ENCODE assay signal across 15 cellular contexts in genomic region chr12:63419119-63419518, GRCh38.
DNase-seq lines count a peak whose midpoint lies in the region; ATAC-seq, FAIRE-seq and TF ChIP-seq lines count a peak whose summit lies in the region.
"Had no signal": no experiment of that assay in that cellular context is flagged by ENCODE, and none has a peak within 500 bp of the region (broad histone marks: within the 10 kb centered on the region; RNA-seq: fewer than 3 reads in every experiment).

No MANE protein-coding gene starts in this region.

- H3K36me3 ChIP-seq in HEK293 (ENCODE audit: control insufficient read depth in 2 of 2, insufficient read depth in 1 of 2, low read length in 2 of 2), result no peaks in the 10 kb centered on the region
- H3K36me3 ChIP-seq in RWPE2 (ENCODE audit: low read depth), result no peaks in the 10 kb centered on the region
- H3K36me3 ChIP-seq in hepatocyte (replicated peaks; ENCODE audit: insufficient read depth, low read depth), result no peaks in the 10 kb centered on the region
- no peaks in the 10 kb centered on the region for H3K36me3 ChIP-seq in aorta (ENCODE audit: control insufficient read depth in 1 of 2, insufficient read depth in 2 of 2, low read length in 1 of 2)
- no peaks in the 10 kb centered on the region for H3K36me3 ChIP-seq in psoas muscle (ENCODE audit: insufficient read depth in 1 of 2, low read depth in 1 of 2)
- H3K36me3 ChIP-seq: neural progenitor cell had no signal

- no peak overlapping the region for H3K4me3 Mint-ChIP-seq in natural killer cell
- H3K4me3 Mint-ChIP-seq: activated B cell treated with CpG ODN at 0.5 μM for 24 hours; neural progenitor cell; T-helper 1 cell treated with Interleukin-12 subunit alpha and Interleukin-12 subunit beta and Interleukin-4 antibody, amounts not matched to agents 30 μg/mL and 1 μg/mL, for 36 hours had no signal

- peaks cover 6 to 9% of the 10 kb centered on the region in 2 donors for H3K9me3 Mint-ChIP-seq in natural killer cell
- H3K9me3 Mint-ChIP-seq: T-helper 1 cell treated with Interleukin-12 subunit alpha and Interleukin-12 subunit beta and Interleukin-4 antibody, amounts not matched to agents 30 μg/mL and 1 μg/mL, for 36 hours had no signal

- H3K27me3 Mint-ChIP-seq in natural killer cell (ENCODE audit: low read depth in 2 of 2), result no peaks in the 10 kb centered on the region
- H3K27me3 Mint-ChIP-seq: activated B cell treated with CpG ODN at 0.5 μM for 24 hours had no signal

- H3K36me3 Mint-ChIP-seq in natural killer cell, result peaks cover 9% of the 10 kb centered on the region

- POLR2A ChIA-PET in A549 (lab: Yijun Ruan, JAX), result no interaction called here
- POLR2A ChIA-PET in HEK293 (lab: Yijun Ruan, JAX), result no interaction called here

- 37% methylated on average over 7 of the region's 7 CpGs for WGBS in A549 (ENCODE audit: missing lambda C conversion rate)
- 71% methylated on average over 7 of the region's 7 CpGs for WGBS in hepatocyte (ENCODE audit: low lambda C conversion rate, missing lambda C conversion rate)
- 93 to 96% methylated on average over 7 of the region's 7 CpGs for WGBS in aorta, 2 donors
- 91 to 93% (median 93%) methylated on average over 7 of the region's 7 CpGs for WGBS in psoas muscle, 3 donors

- no peaks in the 10 kb centered on the region for H3K9me2 ChIP-seq in hepatocyte (replicated peaks; ENCODE audit: insufficient read depth)

- no peak overlapping the region for H3K27ac ChIP-seq in A549
- H3K27ac ChIP-seq in HEK293 (ENCODE audit: extremely low read depth, low read depth, low read length), result no peak overlapping the region
- peak overlapping the region; percentile 16 for H3K27ac ChIP-seq in RWPE2 (ENCODE audit: poor library complexity, severe bottlenecking)
- peak overlapping the region; percentile 44 for H3K27ac ChIP-seq in hepatocyte
- H3K27ac ChIP-seq in aorta (ENCODE audit: low read depth in 1 of 2, low read length in 2 of 2), result no peak overlapping the region
- H3K27ac ChIP-seq in psoas muscle, result no peak overlapping the region
- H3K27ac ChIP-seq: neural progenitor cell had no signal

- TF ChIP-seq EP300 in A549 (IDR thresholded peaks at IDR 0.05), result no peak

- no peaks in the 10 kb centered on the region for H3K27me3 ChIP-seq in RWPE2 (ENCODE audit: insufficient read depth, poor library complexity, severe bottlenecking)
- H3K27me3 ChIP-seq in hepatocyte, result no peaks in the 10 kb centered on the region
- no peaks in the 10 kb centered on the region for H3K27me3 ChIP-seq in aorta (ENCODE audit: control insufficient read depth in 1 of 2, insufficient read depth in 2 of 2, low read length in 1 of 2)
- no peaks in the 10 kb centered on the region for H3K27me3 ChIP-seq in psoas muscle (ENCODE audit: insufficient read depth in 3 of 3, low read length in 2 of 3)
- H3K27me3 ChIP-seq: neural progenitor cell had no signal

- no peak for TF ChIP-seq RAD21 in A549 (conservative IDR thresholded peaks at IDR 0.05 in 1 of 2, IDR thresholded peaks at IDR 0.05 in 1 of 2)

- intact Hi-C loops in aorta (cut with DNase I), result loop anchor here in 1 of 2 donors (10.0 kb wide), 1 partner anchor 264 kb away; the partner anchor contains the start of gene AVPR1A
- intact Hi-C loops in natural killer cell (cut with micrococcal nuclease), result no loop called here
- intact Hi-C loops in psoas muscle (cut with DNase I), result no loop called here

- H3K79me2 ChIP-seq in hepatocyte, result no peaks in the 10 kb centered on the region

- DNase-seq in A549 (ENCODE audit: low read depth in 1 of 2, low spot score in 1 of 2) (peak in 1 of 2 experiments; percentile 24), RWPE2 (ENCODE audit: low spot score) (no peak), hepatocyte (ENCODE audit: low spot score) (peak; percentile 38), aorta (no peak), natural killer cell (no peak), psoas muscle (no peak)
- DNase-seq: activated B cell treated with CpG ODN at 0.5 μM for 24 hours, NCI-H187 treated with DMSO at 0.1 percent for 48 hours, NCI-H82 had no signal

- H3K4me1 Mint-ChIP-seq in natural killer cell, result no peaks in the 10 kb centered on the region
- H3K4me1 Mint-ChIP-seq: activated B cell treated with CpG ODN at 0.5 μM for 24 hours, neural progenitor cell had no signal

- H3K4me3 ChIP-seq in A549 (no peak overlapping the region), HEK293 (ENCODE audit: low read depth, low read length) (no peak overlapping the region), RWPE2 (ENCODE audit: severe bottlenecking) (no peak overlapping the region), hepatocyte (no peak overlapping the region), aorta (ENCODE audit: low read length in 2 of 2) (no peak overlapping the region), psoas muscle (no peak overlapping the region)
- H3K4me3 ChIP-seq: neural progenitor cell had no signal

- no peak for TF ChIP-seq POLR2A in A549 (IDR thresholded peaks at IDR 0.05; ENCODE audit: low read length)

- no peak overlapping the region for H2AFZ ChIP-seq in hepatocyte

- no peak overlapping the region for H3K27ac Mint-ChIP-seq in natural killer cell
- H3K27ac Mint-ChIP-seq: activated B cell treated with CpG ODN at 0.5 μM for 24 hours; activated T-helper 2 cell treated with anti-CD3 and anti-CD28 coated beads, Interferon-gamma antibody, Interleukin-2, Interleukin-4, amounts not matched to agents 10 μg/mL and 5 μg/mL and 100 μg/mL, durations not matched to agents 14 hours and 24 hours and 36 hours; neural progenitor cell; T-helper 1 cell treated with Interleukin-12 subunit alpha and Interleukin-12 subunit beta and Interleukin-4 antibody, amounts not matched to agents 30 μg/mL and 1 μg/mL, for 36 hours had no signal

- H4K20me1 ChIP-seq in hepatocyte (ENCODE audit: insufficient read depth, poor library complexity, severe bottlenecking), result no peaks in the 10 kb centered on the region

- TF ChIP-seq CTCF in A549 (IDR thresholded peaks at IDR 0.05) (no peak), HEK293 (tag by site-specific recombination; IDR thresholded peaks at IDR 0.05) (no peak), RWPE2 (IDR thresholded peaks at IDR 0.05; ENCODE audit: poor library complexity, severe bottlenecking) (no peak), hepatocyte (IDR thresholded peaks at IDR 0.05; ENCODE audit: poor library complexity) (no peak), natural killer cell (IDR thresholded peaks at IDR 0.05) (no peak), psoas muscle (IDR thresholded peaks at IDR 0.05) (no peak)

- H3K4me1 ChIP-seq in A549, result no peaks in the 10 kb centered on the region
- H3K4me1 ChIP-seq in HEK293 (ENCODE audit: control insufficient read depth, insufficient read depth, low read length), result no peaks in the 10 kb centered on the region
- no peaks in the 10 kb centered on the region for H3K4me1 ChIP-seq in RWPE2 (ENCODE audit: insufficient read depth, poor library complexity, severe bottlenecking)
- H3K4me1 ChIP-seq in hepatocyte (ENCODE audit: insufficient read depth), result no peaks in the 10 kb centered on the region
- no peaks in the 10 kb centered on the region for H3K4me1 ChIP-seq in aorta (ENCODE audit: control insufficient read depth in 1 of 2, insufficient read depth in 2 of 2, low read length in 2 of 2)
- H3K4me1 ChIP-seq in psoas muscle, result no peaks in the 10 kb centered on the region

- no peak for FAIRE-seq in A549 (lab: Jason Lieb, UNC)
- FAIRE-seq: keratinocyte had no signal

- CTCF ChIA-PET in A549 (lab: Yijun Ruan, JAX), result interaction anchor here (1.0 to 1.9 kb wide), 6 partner anchors 8 to 375 kb away, joined by 3 to 10 read pairs (median 8); no protein-coding TSS in a partner anchor
- CTCF ChIA-PET in HEK293 (lab: Yijun Ruan, JAX), result interaction anchor here (0.7 to 2.1 kb wide), 7 partner anchors 9 to 347 kb away, joined by 3 to 14 read pairs (median 6); partner anchors contain the start of gene DPY19L2

- peak in 1 of 2 experiments; percentile 52; a peak in 3 of 6 replicates for ATAC-seq in A549
- peak; percentile 79 for ATAC-seq in RWPE2 (ENCODE audit: low read depth)
- no peak for ATAC-seq in aorta (ENCODE audit: low FRiP score)
- no peak for ATAC-seq in natural killer cell
- no peak for ATAC-seq in psoas muscle
- no peak for ATAC-seq in HG03565 (IDR thresholded peaks at IDR 0.05; ENCODE audit: unreplicated experiment)

- H3K4me2 ChIP-seq in A549 (no peak overlapping the region), hepatocyte (no peak overlapping the region)
- H3K4me2 ChIP-seq: neural progenitor cell had no signal

- H3K9me3 ChIP-seq in A549, result peaks cover 16% of the 10 kb centered on the region; the same call in 2 of the 3 replicates
- H3K9me3 ChIP-seq in HEK293 (ENCODE audit: control insufficient read depth, insufficient read depth, low read depth, low read length), result no peaks in the 10 kb centered on the region
- H3K9me3 ChIP-seq in RWPE2 (ENCODE audit: severe bottlenecking), result peaks cover 10% of the 10 kb centered on the region
- H3K9me3 ChIP-seq in hepatocyte (ENCODE audit: low read depth), result no peaks in the 10 kb centered on the region
- H3K9me3 ChIP-seq in aorta (ENCODE audit: control insufficient read depth, low read length), result peaks cover 7% of the 10 kb centered on the region
- no peaks in the 10 kb centered on the region for H3K9me3 ChIP-seq in psoas muscle

TF ChIP-seq in A549, 52 proteins besides CTCF, POLR2A, EP300 and RAD21:
- no peak for TF ChIP-seq FOSB (CRISPR knock-in tag; IDR thresholded peaks at IDR 0.05)
- TF ChIP-seq FOSL2 (IDR thresholded peaks at IDR 0.05), result no peak
- TF ChIP-seq FOSL2 (CRISPR knock-in tag; IDR thresholded peaks at IDR 0.05), result peak; percentile 58

TF ChIP-seq in HEK293, 187 proteins besides CTCF, POLR2A, EP300 and RAD21 (continues in another document):
- TF ChIP-seq ZNF514 (tag by site-specific recombination; IDR thresholded peaks at IDR 0.05) (no peak), ZFP69B (tag by site-specific recombination; IDR thresholded peaks at IDR 0.05) (peak; percentile 79), ZNF202 (tag by site-specific recombination; IDR thresholded peaks at IDR 0.05; ENCODE audit: borderline replicate concordance) (no peak), ZNF184 (tag by site-specific recombination; IDR thresholded peaks at IDR 0.05) (peak; percentile 61; the same call in 1 of the 2 replicates), ZNF558 (tag by site-specific recombination; IDR thresholded peaks at IDR 0.05) (0 out of 2 replicates have a peak, but pooled peaks have one; percentile 36), ZNF211 (tag by site-specific recombination; IDR thresholded peaks at IDR 0.05; ENCODE audit: low read depth) (no peak), TCF7L2 (IDR thresholded peaks at IDR 0.05; ENCODE audit: borderline replicate concordance, low read depth, low read length) (no peak), ZNF175 (tag by site-specific recombination; IDR thresholded peaks at IDR 0.05) (no peak), ZNF302 (tag by site-specific recombination; IDR thresholded peaks at IDR 0.05; ENCODE audit: low read depth) (no peak)
- TF ChIP-seq, protein P1, sequence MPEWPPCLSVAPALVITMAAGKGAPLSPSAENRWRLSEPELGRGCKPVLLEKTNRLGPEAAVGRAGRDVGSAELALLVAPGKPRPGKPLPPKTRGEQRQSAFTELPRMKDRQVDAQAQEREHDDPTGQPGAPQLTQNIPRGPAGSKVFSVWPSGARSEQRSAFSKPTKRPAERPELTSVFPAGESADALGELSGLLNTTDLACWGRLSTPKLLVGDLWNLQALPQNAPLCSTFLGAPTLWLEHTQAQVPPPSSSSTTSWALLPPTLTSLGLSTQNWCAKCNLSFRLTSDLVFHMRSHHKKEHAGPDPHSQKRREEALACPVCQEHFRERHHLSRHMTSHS (tag by site-specific recombination; IDR thresholded peaks at IDR 0.05), result no peak

Comparison
In these comparisons a context has a peak if more than half of its experiments do, and no peak if none do; other contexts are left out.
1. H3K27ac ChIP-seq: peak in RWPE2 (single experiment) and hepatocyte (single experiment); none in A549 (0 of 2), HEK293 (single experiment), aorta (0 of 2) and psoas muscle (single experiment).